In the genomic region with DNA sequence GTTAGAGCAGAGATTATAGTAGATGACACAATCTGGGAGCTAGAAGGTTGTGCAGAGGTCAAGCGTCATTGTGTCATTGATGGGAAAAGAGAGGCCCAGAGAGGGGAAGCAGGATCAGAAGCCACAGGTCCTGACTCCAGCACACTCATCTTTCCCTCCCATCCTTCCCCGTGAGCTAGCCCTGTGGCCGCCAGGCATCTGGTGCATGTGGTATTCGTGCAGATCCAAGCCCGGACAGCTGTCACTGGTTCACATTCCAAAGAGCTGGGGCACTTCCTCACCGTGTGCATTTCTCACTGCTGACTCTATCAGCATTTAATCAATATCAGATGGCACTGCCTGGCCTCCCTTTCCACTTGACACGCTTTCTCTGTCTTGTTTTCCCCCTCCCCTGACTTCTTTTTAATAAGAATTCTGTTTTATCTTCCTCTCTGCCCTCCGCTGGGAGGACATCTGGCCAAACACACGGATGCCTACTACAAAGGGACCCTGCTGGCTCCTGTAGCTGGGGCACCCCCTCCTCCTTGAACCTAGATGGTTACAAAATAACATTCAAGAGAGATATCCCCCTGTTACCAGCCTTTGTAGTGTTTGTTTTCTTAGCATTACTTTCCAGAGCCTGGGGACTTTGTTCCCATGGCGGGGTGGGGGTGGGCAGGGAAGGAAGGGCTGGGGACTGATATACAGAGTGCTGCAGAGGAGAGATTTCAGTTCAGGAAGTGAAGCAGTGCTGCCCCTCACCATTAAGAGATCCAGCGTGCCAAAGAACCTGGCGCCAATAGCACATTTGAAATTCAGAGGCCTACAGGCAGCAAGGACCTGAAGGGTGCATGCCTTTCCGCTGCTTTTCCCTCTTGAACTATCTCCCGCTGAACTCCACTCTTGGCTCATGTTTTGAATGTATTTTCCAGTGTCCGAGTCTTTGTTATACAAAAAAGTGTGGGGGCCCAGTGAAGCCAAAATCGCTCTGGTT, we compare ENCODE assay signal across 1 cellular context.
A peak's percentile ranks its signal among the peaks of the same experiment; 100 is the strongest.
TF ChIP-seq lines count a peak whose summit lies in the region.

No MANE protein-coding gene starts in this region.

TF ChIP-seq in HepG2, 621 proteins besides CTCF, POLR2A, EP300 and RAD21 (continued from another document and continues in another):
- TF ChIP-seq, protein P1, sequence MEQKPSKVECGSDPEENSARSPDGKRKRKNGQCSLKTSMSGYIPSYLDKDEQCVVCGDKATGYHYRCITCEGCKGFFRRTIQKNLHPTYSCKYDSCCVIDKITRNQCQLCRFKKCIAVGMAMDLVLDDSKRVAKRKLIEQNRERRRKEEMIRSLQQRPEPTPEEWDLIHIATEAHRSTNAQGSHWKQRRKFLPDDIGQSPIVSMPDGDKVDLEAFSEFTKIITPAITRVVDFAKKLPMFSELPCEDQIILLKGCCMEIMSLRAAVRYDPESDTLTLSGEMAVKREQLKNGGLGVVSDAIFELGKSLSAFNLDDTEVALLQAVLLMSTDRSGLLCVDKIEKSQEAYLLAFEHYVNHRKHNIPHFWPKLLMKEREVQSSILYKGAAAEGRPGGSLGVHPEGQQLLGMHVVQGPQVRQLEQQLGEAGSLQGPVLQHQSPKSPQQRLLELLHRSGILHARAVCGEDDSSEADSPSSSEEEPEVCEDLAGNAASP (CRISPR knock-in tag; IDR thresholded peaks at IDR 0.05; ENCODE audit: borderline replicate concordance), result no peak
- TF ChIP-seq GPN1 (CRISPR knock-in tag; IDR thresholded peaks at IDR 0.05; ENCODE audit: borderline replicate concordance) (no peak), HNRNPLL (IDR thresholded peaks at IDR 0.05; ENCODE audit: low read depth, low read length, poor library complexity, severe bottlenecking) (no peak), SMARCE1 (IDR thresholded peaks at IDR 0.05; ENCODE audit: borderline replicate concordance) (no peak), TCF12 (IDR thresholded peaks at IDR 0.05) (no peak), TCF12 (CRISPR knock-in tag; IDR thresholded peaks at IDR 0.05) (no peak; the same call in 1 of the 2 replicates), KDM4B (CRISPR knock-in tag; IDR thresholded peaks at IDR 0.05) (no peak), MEIS1 (CRISPR knock-in tag; IDR thresholded peaks at IDR 0.05; ENCODE audit: borderline replicate concordance) (no peak), PTBP1 (IDR thresholded peaks at IDR 0.05; ENCODE audit: low read depth, low read length, poor library complexity, severe bottlenecking) (no peak), ZNF431 (CRISPR knock-in tag; IDR thresholded peaks at IDR 0.05; ENCODE audit: borderline replicate concordance, low read depth) (peak; percentile 79; the same call in 1 of the 2 replicates), CCAR2 (optimal IDR thresholded peaks at IDR 0.05; ENCODE audit: low read depth, low read length) (no peak), AKAP8 (CRISPR knock-in tag; IDR thresholded peaks at IDR 0.05) (no peak), SP2 (CRISPR knock-in tag; IDR thresholded peaks at IDR 0.05) (no peak), SOX6 (IDR thresholded peaks at IDR 0.05) (no peak), SOX6 (CRISPR knock-in tag; IDR thresholded peaks at IDR 0.05) (peak; percentile 69), SMARCC2 (IDR thresholded peaks at IDR 0.05) (no peak), ZFP90 (CRISPR knock-in tag; IDR thresholded peaks at IDR 0.05; ENCODE audit: borderline replicate concordance) (no peak), MYNN (CRISPR knock-in tag; IDR thresholded peaks at IDR 0.05; ENCODE audit: low read depth) (0 out of 2 replicates have a peak, but pooled peaks have one; percentile 18), FOSL1 (CRISPR knock-in tag; IDR thresholded peaks at IDR 0.05; ENCODE audit: borderline replicate concordance) (no peak), REXO4 (CRISPR knock-in tag; IDR thresholded peaks at IDR 0.05; ENCODE audit: borderline replicate concordance) (no peak), ZNF761 (CRISPR knock-in tag; conservative IDR thresholded peaks at IDR 0.05) (no peak), ZNF17 (CRISPR knock-in tag; IDR thresholded peaks at IDR 0.05) (no peak), KDM6A (CRISPR knock-in tag; IDR thresholded peaks at IDR 0.05; ENCODE audit: low read depth) (peak; percentile 43), ZNF629 (CRISPR knock-in tag; conservative IDR thresholded peaks at IDR 0.05) (0 out of 2 replicates have a peak, but pooled peaks have one; percentile 9), ARNTL (CRISPR knock-in tag; IDR thresholded peaks at IDR 0.05) (no peak), HDAC2 (CRISPR knock-in tag; IDR thresholded peaks at IDR 0.05) (peak; percentile 9; the same call in 1 of the 2 replicates), ARHGAP35 (CRISPR knock-in tag; IDR thresholded peaks at IDR 0.05; ENCODE audit: borderline replicate concordance) (no peak), MAZ (IDR thresholded peaks at IDR 0.05; ENCODE audit: borderline replicate concordance, low read depth, low read length) (0 out of 2 replicates have a peak, but pooled peaks have one; percentile 28), MAZ (CRISPR knock-in tag; IDR thresholded peaks at IDR 0.05; ENCODE audit: low read depth) (no peak), NR2F1 (CRISPR knock-in tag; IDR thresholded peaks at IDR 0.05) (peak; percentile 54 to 61; a peak in 3 of 4 replicates), HMG20A (CRISPR knock-in tag; IDR thresholded peaks at IDR 0.05; ENCODE audit: borderline replicate concordance) (peak; percentile 45; the same call in 1 of the 2 replicates), NRL (CRISPR knock-in tag; IDR thresholded peaks at IDR 0.05; ENCODE audit: borderline replicate concordance) (no peak), MED8 (CRISPR knock-in tag; IDR thresholded peaks at IDR 0.05; ENCODE audit: insufficient replicate concordance) (no peak), TAF1 (CRISPR knock-in tag; IDR thresholded peaks at IDR 0.05) (0 out of 2 replicates have a peak, but pooled peaks have one; percentile 27), KLF12 (CRISPR knock-in tag; IDR thresholded peaks at IDR 0.05; ENCODE audit: borderline replicate concordance) (no peak), HOXA3 (CRISPR knock-in tag; IDR thresholded peaks at IDR 0.05) (no peak)
- TF ChIP-seq, protein P2, sequence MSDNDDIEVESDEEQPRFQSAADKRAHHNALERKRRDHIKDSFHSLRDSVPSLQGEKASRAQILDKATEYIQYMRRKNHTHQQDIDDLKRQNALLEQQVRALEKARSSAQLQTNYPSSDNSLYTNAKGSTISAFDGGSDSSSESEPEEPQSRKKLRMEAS (IDR thresholded peaks at IDR 0.05), result peak; percentile 65
- TF ChIP-seq, protein P3, sequence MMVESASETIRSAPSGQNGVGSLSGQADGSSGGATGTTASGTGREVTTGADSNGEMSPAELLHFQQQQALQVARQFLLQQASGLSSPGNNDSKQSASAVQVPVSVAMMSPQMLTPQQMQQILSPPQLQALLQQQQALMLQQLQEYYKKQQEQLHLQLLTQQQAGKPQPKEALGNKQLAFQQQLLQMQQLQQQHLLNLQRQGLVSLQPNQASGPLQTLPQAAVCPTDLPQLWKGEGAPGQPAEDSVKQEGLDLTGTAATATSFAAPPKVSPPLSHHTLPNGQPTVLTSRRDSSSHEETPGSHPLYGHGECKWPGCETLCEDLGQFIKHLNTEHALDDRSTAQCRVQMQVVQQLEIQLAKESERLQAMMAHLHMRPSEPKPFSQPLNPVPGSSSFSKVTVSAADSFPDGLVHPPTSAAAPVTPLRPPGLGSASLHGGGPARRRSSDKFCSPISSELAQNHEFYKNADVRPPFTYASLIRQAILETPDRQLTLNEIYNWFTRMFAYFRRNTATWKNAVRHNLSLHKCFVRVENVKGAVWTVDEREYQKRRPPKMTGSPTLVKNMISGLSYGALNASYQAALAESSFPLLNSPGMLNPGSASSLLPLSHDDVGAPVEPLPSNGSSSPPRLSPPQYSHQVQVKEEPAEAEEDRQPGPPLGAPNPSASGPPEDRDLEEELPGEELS (CRISPR knock-in tag; IDR thresholded peaks at IDR 0.05), result peak; percentile 36; the same call in 1 of the 2 replicates
- TF ChIP-seq, protein P4, sequence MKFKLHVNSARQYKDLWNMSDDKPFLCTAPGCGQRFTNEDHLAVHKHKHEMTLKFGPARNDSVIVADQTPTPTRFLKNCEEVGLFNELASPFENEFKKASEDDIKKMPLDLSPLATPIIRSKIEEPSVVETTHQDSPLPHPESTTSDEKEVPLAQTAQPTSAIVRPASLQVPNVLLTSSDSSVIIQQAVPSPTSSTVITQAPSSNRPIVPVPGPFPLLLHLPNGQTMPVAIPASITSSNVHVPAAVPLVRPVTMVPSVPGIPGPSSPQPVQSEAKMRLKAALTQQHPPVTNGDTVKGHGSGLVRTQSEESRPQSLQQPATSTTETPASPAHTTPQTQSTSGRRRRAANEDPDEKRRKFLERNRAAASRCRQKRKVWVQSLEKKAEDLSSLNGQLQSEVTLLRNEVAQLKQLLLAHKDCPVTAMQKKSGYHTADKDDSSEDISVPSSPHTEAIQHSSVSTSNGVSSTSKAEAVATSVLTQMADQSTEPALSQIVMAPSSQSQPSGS (CRISPR knock-in tag; IDR thresholded peaks at IDR 0.05), result no peak
- TF ChIP-seq, protein P5, sequence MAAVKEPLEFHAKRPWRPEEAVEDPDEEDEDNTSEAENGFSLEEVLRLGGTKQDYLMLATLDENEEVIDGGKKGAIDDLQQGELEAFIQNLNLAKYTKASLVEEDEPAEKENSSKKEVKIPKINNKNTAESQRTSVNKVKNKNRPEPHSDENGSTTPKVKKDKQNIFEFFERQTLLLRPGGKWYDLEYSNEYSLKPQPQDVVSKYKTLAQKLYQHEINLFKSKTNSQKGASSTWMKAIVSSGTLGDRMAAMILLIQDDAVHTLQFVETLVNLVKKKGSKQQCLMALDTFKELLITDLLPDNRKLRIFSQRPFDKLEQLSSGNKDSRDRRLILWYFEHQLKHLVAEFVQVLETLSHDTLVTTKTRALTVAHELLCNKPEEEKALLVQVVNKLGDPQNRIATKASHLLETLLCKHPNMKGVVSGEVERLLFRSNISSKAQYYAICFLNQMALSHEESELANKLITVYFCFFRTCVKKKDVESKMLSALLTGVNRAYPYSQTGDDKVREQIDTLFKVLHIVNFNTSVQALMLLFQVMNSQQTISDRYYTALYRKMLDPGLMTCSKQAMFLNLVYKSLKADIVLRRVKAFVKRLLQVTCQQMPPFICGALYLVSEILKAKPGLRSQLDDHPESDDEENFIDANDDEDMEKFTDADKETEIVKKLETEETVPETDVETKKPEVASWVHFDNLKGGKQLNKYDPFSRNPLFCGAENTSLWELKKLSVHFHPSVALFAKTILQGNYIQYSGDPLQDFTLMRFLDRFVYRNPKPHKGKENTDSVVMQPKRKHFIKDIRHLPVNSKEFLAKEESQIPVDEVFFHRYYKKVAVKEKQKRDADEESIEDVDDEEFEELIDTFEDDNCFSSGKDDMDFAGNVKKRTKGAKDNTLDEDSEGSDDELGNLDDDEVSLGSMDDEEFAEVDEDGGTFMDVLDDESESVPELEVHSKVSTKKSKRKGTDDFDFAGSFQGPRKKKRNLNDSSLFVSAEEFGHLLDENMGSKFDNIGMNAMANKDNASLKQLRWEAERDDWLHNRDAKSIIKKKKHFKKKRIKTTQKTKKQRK (IDR thresholded peaks at IDR 0.05; ENCODE audit: low read length), result no peak
- TF ChIP-seq, protein P6, sequence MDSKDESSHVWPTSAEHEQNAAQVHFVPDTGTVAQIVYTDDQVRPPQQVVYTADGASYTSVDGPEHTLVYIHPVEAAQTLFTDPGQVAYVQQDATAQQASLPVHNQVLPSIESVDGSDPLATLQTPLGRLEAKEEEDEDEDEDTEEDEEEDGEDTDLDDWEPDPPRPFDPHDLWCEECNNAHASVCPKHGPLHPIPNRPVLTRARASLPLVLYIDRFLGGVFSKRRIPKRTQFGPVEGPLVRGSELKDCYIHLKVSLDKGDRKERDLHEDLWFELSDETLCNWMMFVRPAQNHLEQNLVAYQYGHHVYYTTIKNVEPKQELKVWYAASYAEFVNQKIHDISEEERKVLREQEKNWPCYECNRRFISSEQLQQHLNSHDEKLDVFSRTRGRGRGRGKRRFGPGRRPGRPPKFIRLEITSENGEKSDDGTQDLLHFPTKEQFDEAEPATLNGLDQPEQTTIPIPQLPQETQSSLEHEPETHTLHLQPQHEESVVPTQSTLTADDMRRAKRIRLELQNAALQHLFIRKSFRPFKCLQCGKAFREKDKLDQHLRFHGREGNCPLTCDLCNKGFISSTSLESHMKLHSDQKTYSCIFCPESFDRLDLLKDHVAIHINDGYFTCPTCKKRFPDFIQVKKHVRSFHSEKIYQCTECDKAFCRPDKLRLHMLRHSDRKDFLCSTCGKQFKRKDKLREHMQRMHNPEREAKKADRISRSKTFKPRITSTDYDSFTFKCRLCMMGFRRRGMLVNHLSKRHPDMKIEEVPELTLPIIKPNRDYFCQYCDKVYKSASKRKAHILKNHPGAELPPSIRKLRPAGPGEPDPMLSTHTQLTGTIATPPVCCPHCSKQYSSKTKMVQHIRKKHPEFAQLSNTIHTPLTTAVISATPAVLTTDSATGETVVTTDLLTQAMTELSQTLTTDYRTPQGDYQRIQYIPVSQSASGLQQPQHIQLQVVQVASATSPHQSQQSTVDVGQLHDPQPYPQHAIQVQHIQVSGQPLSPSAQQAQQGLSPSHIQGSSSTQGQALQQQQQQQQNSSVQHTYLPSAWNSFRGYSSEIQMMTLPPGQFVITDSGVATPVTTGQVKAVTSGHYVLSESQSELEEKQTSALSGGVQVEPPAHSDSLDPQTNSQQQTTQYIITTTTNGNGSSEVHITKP (CRISPR knock-in tag; IDR thresholded peaks at IDR 0.05; ENCODE audit: low read depth), result peak; percentile 13; the same call in 1 of the 2 replicates
- TF ChIP-seq, protein P7, sequence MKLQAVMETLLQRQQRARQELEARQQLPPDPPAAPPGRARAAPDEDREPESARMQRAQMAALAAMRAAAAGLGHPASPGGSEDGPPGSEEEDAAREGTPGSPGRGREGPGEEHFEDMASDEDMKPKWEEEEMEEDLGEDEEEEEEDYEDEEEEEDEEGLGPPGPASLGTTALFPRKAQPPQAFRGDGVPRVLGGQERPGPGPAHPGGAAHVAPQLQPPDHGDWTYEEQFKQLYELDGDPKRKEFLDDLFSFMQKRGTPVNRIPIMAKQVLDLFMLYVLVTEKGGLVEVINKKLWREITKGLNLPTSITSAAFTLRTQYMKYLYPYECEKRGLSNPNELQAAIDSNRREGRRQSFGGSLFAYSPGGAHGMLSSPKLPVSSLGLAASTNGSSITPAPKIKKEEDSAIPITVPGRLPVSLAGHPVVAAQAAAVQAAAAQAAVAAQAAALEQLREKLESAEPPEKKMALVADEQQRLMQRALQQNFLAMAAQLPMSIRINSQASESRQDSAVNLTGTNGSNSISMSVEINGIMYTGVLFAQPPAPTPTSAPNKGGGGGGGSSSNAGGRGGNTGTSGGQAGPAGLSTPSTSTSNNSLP (IDR thresholded peaks at IDR 0.05; ENCODE audit: low read depth, low read length), result peak; percentile 70; the same call in 1 of the 2 replicates
- TF ChIP-seq, protein P8, sequence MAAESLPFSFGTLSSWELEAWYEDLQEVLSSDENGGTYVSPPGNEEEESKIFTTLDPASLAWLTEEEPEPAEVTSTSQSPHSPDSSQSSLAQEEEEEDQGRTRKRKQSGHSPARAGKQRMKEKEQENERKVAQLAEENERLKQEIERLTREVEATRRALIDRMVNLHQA (CRISPR knock-in tag; IDR thresholded peaks at IDR 0.05), result no peak
- TF ChIP-seq, protein P9, sequence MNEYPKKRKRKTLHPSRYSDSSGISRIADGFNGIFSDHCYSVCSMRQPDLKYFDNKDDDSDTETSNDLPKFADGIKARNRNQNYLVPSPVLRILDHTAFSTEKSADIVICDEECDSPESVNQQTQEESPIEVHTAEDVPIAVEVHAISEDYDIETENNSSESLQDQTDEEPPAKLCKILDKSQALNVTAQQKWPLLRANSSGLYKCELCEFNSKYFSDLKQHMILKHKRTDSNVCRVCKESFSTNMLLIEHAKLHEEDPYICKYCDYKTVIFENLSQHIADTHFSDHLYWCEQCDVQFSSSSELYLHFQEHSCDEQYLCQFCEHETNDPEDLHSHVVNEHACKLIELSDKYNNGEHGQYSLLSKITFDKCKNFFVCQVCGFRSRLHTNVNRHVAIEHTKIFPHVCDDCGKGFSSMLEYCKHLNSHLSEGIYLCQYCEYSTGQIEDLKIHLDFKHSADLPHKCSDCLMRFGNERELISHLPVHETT (CRISPR knock-in tag; conservative IDR thresholded peaks at IDR 0.05), result no peak
